In the genomic region with DNA sequence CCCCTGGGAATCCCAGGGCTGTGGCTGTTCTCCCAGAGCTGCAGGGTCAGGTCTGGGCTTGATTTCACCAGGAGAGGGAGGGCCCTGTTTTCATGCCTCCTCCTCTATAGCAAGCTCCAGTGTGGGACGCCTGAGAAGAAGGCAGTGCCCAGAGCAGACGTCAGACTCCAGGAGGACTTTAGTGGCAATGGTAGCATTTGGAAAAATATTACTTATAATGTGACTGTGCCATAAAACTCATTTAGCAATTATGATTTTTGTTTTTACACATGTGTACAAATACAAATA, we compare ENCODE assay signal across 8 cellular contexts.
DNase-seq lines count a peak whose midpoint lies in the region; ATAC-seq and TF ChIP-seq lines count a peak whose summit lies in the region.
"Not testable (repeated sequence)": the region's sequence is repeated elsewhere in the genome, so short reads cannot be mapped to it uniquely, and the experiment has no call there.

No MANE protein-coding gene starts in this region.

- H3K27me3 Mint-ChIP-seq in activated naive CD8-positive, alpha-beta T cell treated with anti-CD3 and anti-CD28 coated beads, Interleukin-2, amount 50 U/mL, for 24 hours, result peaks cover 16% of the 10 kb centered on the region
- H3K27me3 Mint-ChIP-seq in osteocyte (ENCODE audit: unreplicated experiment); stimulated activated naive B cell treated with anti-CD40 and anti-IgM and Interleukin-4, amounts not matched to agents 10 μg/mL and 1 μg/mL and 100 μg/mL, for 72 hours: not testable (repeated sequence)

- intact Hi-C loops in OCI-LY7 (cut with micrococcal nuclease; ENCODE audit: unreplicated experiment), result not testable (repeated sequence)

- H3K36me3 ChIP-seq in BLaER1 treated with 17β-estradiol and CSF1 and Interleukin-3, amounts not matched to agents 10 nM and 100 nM; Loucy (ENCODE audit: insufficient read depth, low read length); OCI-LY7 (ENCODE audit: insufficient read depth, low read length); right atrium auricular region: not testable (repeated sequence)

- H3K4me2 ChIP-seq in BLaER1 treated with 17β-estradiol and CSF1 and Interleukin-3, amounts not matched to agents 10 nM and 100 nM, result peak overlapping the region; percentile 2 to 99 (median 85); a peak in 21 of 22 replicates
- H3K4me2 ChIP-seq in Loucy (ENCODE audit: low read depth, low read length, poor library complexity, severe bottlenecking), result peak overlapping the region; percentile 77
- H3K4me2 ChIP-seq in OCI-LY7 (ENCODE audit: low read length), result peak overlapping the region; percentile 79

- not testable (repeated sequence) for H3K9me3 Mint-ChIP-seq in activated naive CD8-positive, alpha-beta T cell treated with anti-CD3 and anti-CD28 coated beads, Interleukin-2, amount 50 U/mL, for 24 hours; stimulated activated naive B cell treated with anti-CD40 and anti-IgM and Interleukin-4, amounts not matched to agents 10 μg/mL and 1 μg/mL and 100 μg/mL, for 72 hours
- peaks cover 62% of the 10 kb centered on the region for H3K9me3 Mint-ChIP-seq in osteocyte (ENCODE audit: unreplicated experiment)

- H3K27me3 ChIP-seq in BLaER1 treated with 17β-estradiol and CSF1 and Interleukin-3, amounts not matched to agents 10 nM and 100 nM; Loucy (ENCODE audit: insufficient read depth, low read length, poor library complexity, severe bottlenecking); right atrium auricular region: not testable (repeated sequence)

- H3K4me1 ChIP-seq in BLaER1 treated with 17β-estradiol and CSF1 and Interleukin-3, amounts not matched to agents 10 nM and 100 nM, result peaks cover 14 to 51% (median 34%) of the 10 kb centered on the region in 10 experiments
- H3K4me1 ChIP-seq in Loucy (ENCODE audit: insufficient read depth, low read length, poor library complexity, severe bottlenecking), result peaks cover 59% of the 10 kb centered on the region
- H3K4me1 ChIP-seq in OCI-LY7 (ENCODE audit: insufficient read depth, low read length, poor library complexity, severe bottlenecking), result peaks cover 57% of the 10 kb centered on the region
- not testable (repeated sequence) for H3K4me1 ChIP-seq in right atrium auricular region

- H3K9me3 ChIP-seq in BLaER1 treated with 17β-estradiol and CSF1 and Interleukin-3, amounts not matched to agents 10 nM and 100 nM (replicated peaks in 1 of 11); Loucy (ENCODE audit: insufficient read depth, low read depth, low read length); OCI-LY7 (ENCODE audit: low read length); right atrium auricular region: not testable (repeated sequence)

- H3K4me3 Mint-ChIP-seq in activated naive CD8-positive, alpha-beta T cell treated with anti-CD3 and anti-CD28 coated beads, Interleukin-2, amount 50 U/mL, for 24 hours; osteocyte (ENCODE audit: unreplicated experiment): not testable (repeated sequence)
- H3K4me3 Mint-ChIP-seq in stimulated activated naive B cell treated with anti-CD40 and anti-IgM and Interleukin-4, amounts not matched to agents 10 μg/mL and 1 μg/mL and 100 μg/mL, for 72 hours, result peak overlapping the region in 1 of 2 donors; percentile 20

- CTCF ChIA-PET in OCI-LY7 (lab: Charles Lee; ENCODE audit: unreplicated experiment), result not testable (repeated sequence)

- peak overlapping the region in 8 of 11 experiments; percentile 9 to 83 (median 72); a peak in 16 of 22 replicates for H3K27ac ChIP-seq in BLaER1 treated with 17β-estradiol and CSF1 and Interleukin-3, amounts not matched to agents 10 nM and 100 nM
- H3K27ac ChIP-seq in OCI-LY7 (ENCODE audit: low read depth, low read length, poor library complexity, severe bottlenecking), result peak overlapping the region; percentile 79
- H3K27ac ChIP-seq in right atrium auricular region, result not testable (repeated sequence)

- TF ChIP-seq CTCF in GM12865 (IDR thresholded peaks at IDR 0.05; ENCODE audit: insufficient read depth, low read depth, low read length, missing control alignments); Loucy (conservative IDR thresholded peaks at IDR 0.05; ENCODE audit: low read length); OCI-LY7 (conservative IDR thresholded peaks at IDR 0.05; ENCODE audit: low read length); right atrium auricular region (IDR thresholded peaks at IDR 0.05); osteocyte (IDR thresholded peaks at IDR 0.05): not testable (repeated sequence)

- H3K4me3 ChIP-seq in BLaER1 treated with 17β-estradiol and CSF1 and Interleukin-3, amounts not matched to agents 10 nM and 100 nM, result peak overlapping the region in 4 of 10 experiments; percentile 22 to 48 (median 38); a peak in 4 of 20 replicates
- H3K4me3 ChIP-seq in GM12865 (ENCODE audit: low read depth, low read length); right atrium auricular region: not testable (repeated sequence)
- H3K4me3 ChIP-seq in Loucy (ENCODE audit: low read length, poor library complexity, severe bottlenecking) (peak overlapping the region; percentile 52), OCI-LY7 (ENCODE audit: low read depth, low read length, poor library complexity, severe bottlenecking) (peak overlapping the region; percentile 17)

- not testable (repeated sequence) for H3K36me3 Mint-ChIP-seq in activated naive CD8-positive, alpha-beta T cell treated with anti-CD3 and anti-CD28 coated beads, Interleukin-2, amount 50 U/mL, for 24 hours (ENCODE audit: low read depth); osteocyte (ENCODE audit: unreplicated experiment); stimulated activated naive B cell treated with anti-CD40 and anti-IgM and Interleukin-4, amounts not matched to agents 10 μg/mL and 1 μg/mL and 100 μg/mL, for 72 hours

- not testable (repeated sequence) for BruUV-seq in OCI-LY7 (replicated peaks; lab: Mats Ljungman, UMichigan)

- peak overlapping the region in 5 of 11 experiments; percentile 39 to 72 (median 69); a peak in 9 of 22 replicates for H3K9ac ChIP-seq in BLaER1 treated with 17β-estradiol and CSF1 and Interleukin-3, amounts not matched to agents 10 nM and 100 nM
- peak overlapping the region; percentile 66 for H3K9ac ChIP-seq in Loucy (ENCODE audit: low read depth, low read length, poor library complexity, severe bottlenecking)

- ATAC-seq in activated naive CD8-positive, alpha-beta T cell treated with anti-CD3 and anti-CD28 coated beads, Interleukin-2, amount 50 U/mL, for 24 hours, result peak; percentile 28
- peak in 1 of 2 donors; percentile 2 for ATAC-seq in stimulated activated naive B cell treated with anti-CD40 and anti-IgM and Interleukin-4, amounts not matched to agents 10 μg/mL and 1 μg/mL and 100 μg/mL, for 72 hours (replicated peaks)

- H2AFZ ChIP-seq in Loucy (ENCODE audit: low read length); OCI-LY7 (ENCODE audit: low read length): not testable (repeated sequence)

- not testable (repeated sequence) for H4K20me1 ChIP-seq in BLaER1 treated with 17β-estradiol and CSF1 and Interleukin-3, amounts not matched to agents 10 nM and 100 nM; Loucy (ENCODE audit: insufficient read depth, low read length, poor library complexity, severe bottlenecking); OCI-LY7 (ENCODE audit: insufficient read depth, low read length)

- H3K27ac Mint-ChIP-seq in activated naive CD8-positive, alpha-beta T cell treated with anti-CD3 and anti-CD28 coated beads, Interleukin-2, amount 50 U/mL, for 24 hours; osteocyte (ENCODE audit: unreplicated experiment): not testable (repeated sequence)
- peak overlapping the region; percentile 68 for H3K27ac Mint-ChIP-seq in stimulated activated naive B cell treated with anti-CD40 and anti-IgM and Interleukin-4, amounts not matched to agents 10 μg/mL and 1 μg/mL and 100 μg/mL, for 72 hours

- not testable (repeated sequence) for H3K4me1 Mint-ChIP-seq in activated naive CD8-positive, alpha-beta T cell treated with anti-CD3 and anti-CD28 coated beads, Interleukin-2, amount 50 U/mL, for 24 hours; osteocyte (ENCODE audit: unreplicated experiment)
- peaks cover 17 to 22% of the 10 kb centered on the region in 2 donors for H3K4me1 Mint-ChIP-seq in stimulated activated naive B cell treated with anti-CD40 and anti-IgM and Interleukin-4, amounts not matched to agents 10 μg/mL and 1 μg/mL and 100 μg/mL, for 72 hours

- not testable (repeated sequence) for H3K79me2 ChIP-seq in Loucy (ENCODE audit: insufficient read depth, low read length); OCI-LY7 (ENCODE audit: insufficient read depth, low read depth, low read length)

- not testable (repeated sequence) for H3K9me2 ChIP-seq in Loucy (replicated peaks; ENCODE audit: low read depth, low read length); OCI-LY7 (ENCODE audit: insufficient read depth, low read length)

- POLR2A ChIA-PET in OCI-LY7 (lab: Charles Lee), result not testable (repeated sequence)

- peak; percentile 50 for DNase-seq in GM12865 (ENCODE audit: low read depth)
- not testable (repeated sequence) for DNase-seq in OCI-LY7 (ENCODE audit: low spot score); activated naive CD8-positive, alpha-beta T cell treated with anti-CD3 and anti-CD28 coated beads, Interleukin-2, amount 50 U/mL, for 24 hours; stimulated activated naive B cell treated with anti-CD40 and anti-IgM and Interleukin-4, amounts not matched to agents 10 μg/mL and 1 μg/mL and 100 μg/mL, for 72 hours
- peak; percentile 44 for DNase-seq in right atrium auricular region (ENCODE audit: low spot score)
- peak; percentile 91 for DNase-seq in osteocyte (ENCODE audit: extremely low spot score, unreplicated experiment)

- H3F3A ChIP-seq in Loucy (ENCODE audit: low read depth), result not testable (repeated sequence)
